ENCODE assay signal across 6 cellular contexts in genomic region chrX:153691032-153691827, GRCh38. TPM values are rescaled to one million over a fixed set of nuclear protein-coding genes. Genes with fewer than 3 reads are reported as not detected.
"Had no signal": no experiment of that assay in that cellular context is flagged by ENCODE, and none has a peak within 500 bp of the region (broad histone marks: within the 10 kb centered on the region; RNA-seq: fewer than 3 reads in every experiment).

No MANE protein-coding gene starts in this region.

RNA-seq across cellular contexts. Expression of gene SLC6A8, which starts 3.5 kb away (rescaled TPM):
- total RNA-seq: OCI-LY7 had no signal

RNA-seq across cellular contexts. Expression of gene PNCK, which starts 17.6 kb away (rescaled TPM):
- total RNA-seq: HT1080, LHCN-M2, MCF 10A, SJCRH30 had no signal
- polyA plus RNA-seq: IgD-negative memory B cell had no signal

RNA-seq across cellular contexts. Expression of gene DUSP9, which starts 44.2 kb away (rescaled TPM):
- total RNA-seq: HT1080, LHCN-M2, MCF 10A, OCI-LY7 had no signal
- polyA plus RNA-seq: IgD-negative memory B cell had no signal
